In the genomic region with DNA sequence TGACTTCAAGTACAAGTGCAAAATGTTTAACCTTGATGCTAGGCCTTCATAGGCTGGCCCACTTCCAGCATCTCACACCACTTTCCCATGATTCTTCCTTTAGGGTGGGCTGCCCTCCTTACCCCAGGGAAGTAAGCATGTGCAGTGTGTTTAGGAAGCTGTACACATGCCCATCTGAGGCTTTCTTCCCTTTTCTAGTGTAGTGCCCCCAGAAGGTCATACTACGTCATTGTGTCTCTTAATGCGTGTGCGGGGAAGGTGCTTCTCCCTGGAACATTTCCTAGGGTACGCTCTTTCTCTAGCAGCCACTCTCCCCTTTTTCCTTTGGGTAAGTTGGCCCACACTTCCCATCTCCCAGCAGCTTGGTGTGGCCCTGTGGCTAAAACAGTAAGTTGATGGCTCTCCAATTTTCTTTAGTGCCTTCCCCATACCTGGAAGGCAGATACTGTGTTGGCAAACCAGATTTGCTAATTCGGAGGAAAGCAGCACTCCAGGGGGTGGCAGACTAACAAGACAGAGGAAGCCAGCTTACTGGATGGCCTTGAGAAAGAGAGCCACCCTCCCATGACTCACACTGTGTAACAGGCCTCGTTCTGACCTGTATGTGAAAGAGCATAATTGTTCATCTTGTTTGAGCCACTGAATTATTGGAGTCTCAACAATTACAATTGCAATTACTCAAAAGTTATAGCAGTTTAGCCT, we compare ENCODE assay signal across 10 cellular contexts. TPM values are rescaled to one million over a fixed set of nuclear protein-coding genes. Genes with fewer than 3 reads are reported as not detected.
DNase-seq lines count a peak whose midpoint lies in the region; ATAC-seq and TF ChIP-seq lines count a peak whose summit lies in the region.
"Had no signal": no experiment of that assay in that cellular context is flagged by ENCODE, and none has a peak within 500 bp of the region (broad histone marks: within the 10 kb centered on the region; RNA-seq: fewer than 3 reads in every experiment).

No MANE protein-coding gene starts in this region.

- no peak overlapping the region for H2BK15ac ChIP-seq in IMR-90 (ENCODE audit: low read depth, low read length)

- WGBS in IMR-90 (ENCODE audit: extremely low coverage in 2 of 2, insufficient read length in 1 of 2), 2 experiments = 80% methylated on average over 1 of the region's 6 CpGs; no CpG with 5 or more reads in 1 of the 2 experiments

- no peak overlapping the region for H3K14ac ChIP-seq in IMR-90 (replicated peaks; ENCODE audit: low read depth, low read length)

- 0 out of 2 replicates have a peak overlapping the region, but pooled peaks have one; percentile 2 for H4K5ac ChIP-seq in IMR-90 (ENCODE audit: low read depth, low read length)

- dilution Hi-C loops in IMR-90 (cut with HindIII; ENCODE audit: low sequenced_read_pairs, unreplicated experiment) = no loop called here

- no peak overlapping the region for H3K56ac ChIP-seq in IMR-90 (ENCODE audit: extremely low read depth, insufficient read depth, low read length)

- H3K4me1 ChIP-seq in IMR-90 (ENCODE audit: control insufficient read depth, insufficient read depth, low read length) = peaks cover 2% of the 10 kb centered on the region
- peaks cover 0 to 20% of the 10 kb centered on the region in 2 donors for H3K4me1 ChIP-seq in left lung

- H3K9me3 ChIP-seq in IMR-90 (ENCODE audit: control insufficient read depth, insufficient read depth, low read length) (no peaks in the 10 kb centered on the region), left lung (no peaks in the 10 kb centered on the region)

- no peaks in the 10 kb centered on the region for H3K36me3 Mint-ChIP-seq in activated T-helper 17 cell treated with anti-CD3 and anti-CD28 coated beads, Interleukin-2, amount 50 U/mL, for 72 hours (ENCODE audit: low read depth)
- H3K36me3 Mint-ChIP-seq in chondrocyte (ENCODE audit: low read depth) = no peaks in the 10 kb centered on the region
- H3K36me3 Mint-ChIP-seq: brain had no signal

- peaks cover 3% of the 10 kb centered on the region; the same call in 1 of the 2 replicates for H3K9me1 ChIP-seq in IMR-90 (ENCODE audit: insufficient read depth, low read length)

- peak; percentile 100 for ATAC-seq in IMR-90 (ENCODE audit: low read depth)
- ATAC-seq in activated T-helper 17 cell treated with anti-CD3 and anti-CD28 coated beads, Interleukin-2, amount 50 U/mL, for 72 hours (replicated peaks) = peak; percentile 66
- ATAC-seq in left lung = peak; percentile 79

- intact Hi-C loops in IMR-90 (cut with micrococcal nuclease) = no loop called here
- intact Hi-C loops in left lung (cut with DNase I) = no loop called here

- DNase-seq in AML-193 (lab: John Stamatoyannopoulos, UW) (peak; percentile 66 to 75), IMR-90 (peak; percentile 90), left lung (no peak), activated gamma-delta T cell treated with Interleukin-2 at 50 U/mL for 16 hours (no peak), chondrocyte (ENCODE audit: low spot score) (no peak)
- no peak for DNase-seq in activated effector memory CD4-positive, alpha-beta T cell treated with Interleukin-2 at 50 U/mL for 16 hours
- no peak for DNase-seq in activated CD4-positive, CD25-positive, alpha-beta regulatory T cell (lab: John Stamatoyannopoulos, UW)

- in situ Hi-C loops in IMR-90 (cut with MboI; ENCODE audit: low sequenced_read_pairs) = no loop called here

- no peak for TF ChIP-seq POLR2A in IMR-90 (IDR thresholded peaks at IDR 0.05; ENCODE audit: low read depth, low read length)

- H2BK120ac ChIP-seq in IMR-90 (ENCODE audit: low read depth, low read length) = no peak overlapping the region

- H3K23ac ChIP-seq in IMR-90 (ENCODE audit: low read depth, low read length) = no peak overlapping the region

- no peak overlapping the region for H3K4me2 ChIP-seq in IMR-90 (ENCODE audit: low read depth, low read length)

- POLR2A ChIA-PET in IMR-90 (lab: Charles Lee; ENCODE audit: unreplicated experiment) = no interaction called here

- H3K4me1 Mint-ChIP-seq in activated T-helper 17 cell treated with anti-CD3 and anti-CD28 coated beads, Interleukin-2, amount 50 U/mL, for 72 hours = no peaks in the 10 kb centered on the region
- peaks cover 6% of the 10 kb centered on the region for H3K4me1 Mint-ChIP-seq in chondrocyte (ENCODE audit: low read depth)

- peaks cover 11% of the 10 kb centered on the region for H3K27me3 Mint-ChIP-seq in activated T-helper 17 cell treated with anti-CD3 and anti-CD28 coated beads, Interleukin-2, amount 50 U/mL, for 72 hours
- H3K27me3 Mint-ChIP-seq in chondrocyte (ENCODE audit: low read depth) = peaks cover 2% of the 10 kb centered on the region

- H4K20me1 ChIP-seq in IMR-90 (ENCODE audit: insufficient read depth, low read length) = no peaks in the 10 kb centered on the region

- H4K91ac ChIP-seq in IMR-90 (ENCODE audit: insufficient read depth, low read depth, low read length) = no peak overlapping the region

- peak overlapping the region; percentile 80 for H2AFZ ChIP-seq in IMR-90 (replicated peaks; ENCODE audit: low read length, poor library complexity)

- H3K27ac ChIP-seq in IMR-90 (ENCODE audit: insufficient read depth, low read length) (no peak overlapping the region), left lung (peak overlapping the region in 1 of 2 donors; percentile 88)

- no peak overlapping the region for H3K4me3 Mint-ChIP-seq in activated T-helper 17 cell treated with anti-CD3 and anti-CD28 coated beads, Interleukin-2, amount 50 U/mL, for 72 hours
- H3K4me3 Mint-ChIP-seq in chondrocyte (ENCODE audit: unreplicated experiment) = no peak overlapping the region
- H3K4me3 Mint-ChIP-seq: brain had no signal

- H2BK20ac ChIP-seq in IMR-90 (ENCODE audit: low read depth, low read length) = no peak overlapping the region

- TF ChIP-seq CTCF in IMR-90 (conservative IDR thresholded peaks at IDR 0.05; ENCODE audit: low read depth, low read length) = 0 out of 2 replicates have a peak, but pooled peaks have one; percentile 14
- no peak for TF ChIP-seq CTCF in left lung (IDR thresholded peaks at IDR 0.05)
- no peak for TF ChIP-seq CTCF in chondrocyte (IDR thresholded peaks at IDR 0.05)

- H3K27me3 ChIP-seq in IMR-90 (ENCODE audit: control insufficient read depth, insufficient read depth, low read length) = no peaks in the 10 kb centered on the region; the same call in none of the 2 replicates
- H3K27me3 ChIP-seq in left lung = no peaks in the 10 kb centered on the region

- no peaks in the 10 kb centered on the region for H3K79me1 ChIP-seq in IMR-90 (ENCODE audit: low read depth in 1 of 2, low read length in 2 of 2)

- no peak overlapping the region for H3K18ac ChIP-seq in IMR-90 (ENCODE audit: low read depth, low read length)

- no peak overlapping the region for H3K4ac ChIP-seq in IMR-90 (ENCODE audit: low read depth, low read length)

- no peak overlapping the region for H2BK5ac ChIP-seq in IMR-90 (ENCODE audit: low read depth, low read length, poor library complexity, severe bottlenecking)

- H2AK9ac ChIP-seq in IMR-90 (replicated peaks; ENCODE audit: low read depth, low read length, poor library complexity) = no peak overlapping the region

- no peak overlapping the region for H3K27ac Mint-ChIP-seq in activated T-helper 17 cell treated with anti-CD3 and anti-CD28 coated beads, Interleukin-2, amount 50 U/mL, for 72 hours
- H3K27ac Mint-ChIP-seq in chondrocyte (ENCODE audit: unreplicated experiment) = no peak overlapping the region

- H3K9ac ChIP-seq in IMR-90 (ENCODE audit: low read depth, low read length) = no peak overlapping the region

- no peak overlapping the region for H3K4me3 ChIP-seq in IMR-90 (ENCODE audit: insufficient read depth, low read depth, low read length)
- no peak overlapping the region for H3K4me3 ChIP-seq in left lung
- H3K4me3 ChIP-seq: skin epidermis had no signal

- TF ChIP-seq RAD21 in IMR-90 (IDR thresholded peaks at IDR 0.05; ENCODE audit: low read length) = no peak

- no peak overlapping the region; the same call in 1 of the 2 replicates for H2AK5ac ChIP-seq in IMR-90 (ENCODE audit: low read depth, low read length)

- CTCF ChIA-PET in IMR-90 (lab: Yijun Ruan, JAX) = interaction anchor here (0.6 kb wide), 2 partner anchors 21 to 47 kb away, joined by 3 read pairs; no protein-coding TSS in a partner anchor

- no peaks in the 10 kb centered on the region for H3K9me3 Mint-ChIP-seq in activated T-helper 17 cell treated with anti-CD3 and anti-CD28 coated beads, Interleukin-2, amount 50 U/mL, for 72 hours
- no peaks in the 10 kb centered on the region for H3K9me3 Mint-ChIP-seq in chondrocyte (ENCODE audit: low read depth)
- H3K9me3 Mint-ChIP-seq: brain had no signal

- H4K8ac ChIP-seq in IMR-90 (ENCODE audit: low read depth in 2 of 2, low read length in 2 of 2) = peak overlapping the region; percentile 16; a peak in 1 of 4 replicates

- no peaks in the 10 kb centered on the region for H3K36me3 ChIP-seq in IMR-90 (ENCODE audit: control insufficient read depth, insufficient read depth, low read length)
- H3K36me3 ChIP-seq in left lung = no peaks in the 10 kb centered on the region

- BruUV-seq in IMR-90 (replicated peaks; lab: Mats Ljungman, UMichigan) = no TSS peak

RNA-seq across cellular contexts. Expression of a gene that starts 1.1 kb away (rescaled TPM):
- total RNA-seq in IMR-90 (2012; rRNA removed) (not detected in 2 replicates), left lung (not detected), chondrocyte (not detected in 3 replicates)
- not detected in 2 replicates for polyA plus RNA-seq in IMR-90 (2012; rRNA removed)
- polyA plus RNA-seq in IMR-90 (2012; cell fraction: cytosol; rRNA removed) = not detected in 2 replicates
- not detected in 2 replicates for polyA plus RNA-seq in IMR-90 (2012; cell fraction: nucleus; rRNA removed; ENCODE audit: low replicate concordance)
- total RNA-seq in activated T-helper 17 cell treated with anti-CD3 and anti-CD28 coated beads, Interleukin-2, amount 50 U/mL, for 72 hours = not detected

RNA-seq across cellular contexts. Expression of a gene that starts 6.7 kb away (rescaled TPM):
- total RNA-seq in IMR-90 (2012; rRNA removed) (16.8 and 23.3 TPM in 2 replicates), left lung (10 to 100 TPM; 33.1 to 38.8 TPM), chondrocyte (not detected in 3 replicates)
- 26.3 and 31.5 TPM in 2 replicates for polyA plus RNA-seq in IMR-90 (2012; rRNA removed)
- 8.6 and 20.8 TPM in 2 replicates for polyA plus RNA-seq in IMR-90 (2012; cell fraction: cytosol; rRNA removed)
- 2.9 and 16.4 TPM in 2 replicates for polyA plus RNA-seq in IMR-90 (2012; cell fraction: nucleus; rRNA removed; ENCODE audit: low replicate concordance)
- 10 to 100 TPM; 44.5 to 49.6 TPM for total RNA-seq in activated T-helper 17 cell treated with anti-CD3 and anti-CD28 coated beads, Interleukin-2, amount 50 U/mL, for 72 hours

RNA-seq across cellular contexts. Expression of a gene that starts 32.8 kb away (rescaled TPM):
- total RNA-seq in IMR-90 (2012; rRNA removed) = 16.8 and 32.2 TPM in 2 replicates
- 7.3 and 10.2 TPM in 2 replicates for polyA plus RNA-seq in IMR-90 (2012; rRNA removed)
- polyA plus RNA-seq in IMR-90 (2012; cell fraction: cytosol; rRNA removed) = 3.1 and 3.5 TPM in 2 replicates
- 2.0 and 9.7 TPM in 2 replicates for polyA plus RNA-seq in IMR-90 (2012; cell fraction: nucleus; rRNA removed; ENCODE audit: low replicate concordance)
- 10 to 100 TPM; 25.4 to 45.1 TPM for total RNA-seq in activated T-helper 17 cell treated with anti-CD3 and anti-CD28 coated beads, Interleukin-2, amount 50 U/mL, for 72 hours
- total RNA-seq in left lung = 10 to 100 TPM; 53.3 to 54.2 TPM
- 46.4 to 57.5 TPM (median 50.4 TPM) in 3 replicates for total RNA-seq in chondrocyte

RNA-seq across cellular contexts. Expression of a gene that starts 41.8 kb away (rescaled TPM):
- total RNA-seq in IMR-90 (2012; rRNA removed) (33.3 and 47.8 TPM in 2 replicates), left lung (10 to 100 TPM; 36.0 to 42.5 TPM), chondrocyte (30.4 to 45.6 TPM (median 31.1 TPM) in 3 replicates)
- polyA plus RNA-seq in IMR-90 (2012; rRNA removed) = 9.4 and 9.5 TPM in 2 replicates
- 0.80 and 1.4 TPM in 2 replicates for polyA plus RNA-seq in IMR-90 (2012; cell fraction: cytosol; rRNA removed)
- polyA plus RNA-seq in IMR-90 (2012; cell fraction: nucleus; rRNA removed; ENCODE audit: low replicate concordance) = 0.39 and 4.1 TPM in 2 replicates
- 10 to 100 TPM; 55.6 to 68.3 TPM for total RNA-seq in activated T-helper 17 cell treated with anti-CD3 and anti-CD28 coated beads, Interleukin-2, amount 50 U/mL, for 72 hours

RNA-seq across cellular contexts. Expression of a gene that starts 41.9 kb away (rescaled TPM):
- total RNA-seq in IMR-90 (2012; rRNA removed) (9.9 and 12.8 TPM in 2 replicates), left lung (10 to 100 TPM; 12.3 to 17.4 TPM), chondrocyte (15.7 to 19.5 TPM (median 16.1 TPM) in 3 replicates)
- polyA plus RNA-seq in IMR-90 (2012; rRNA removed) = 14.1 and 17.4 TPM in 2 replicates
- polyA plus RNA-seq in IMR-90 (2012; cell fraction: cytosol; rRNA removed) = 3.0 and 4.4 TPM in 2 replicates
- 11.1 and 75.5 TPM in 2 replicates for polyA plus RNA-seq in IMR-90 (2012; cell fraction: nucleus; rRNA removed; ENCODE audit: low replicate concordance)
- total RNA-seq in activated T-helper 17 cell treated with anti-CD3 and anti-CD28 coated beads, Interleukin-2, amount 50 U/mL, for 72 hours = 10 to 100 TPM; 21.9 to 29.8 TPM

Comparison
In these comparisons a context has a peak if more than half of its experiments do, and no peak if none do; other contexts are left out.
1. DNase-seq: peak in AML-193 (2 of 2) and IMR-90 (single experiment); none in left lung (0 of 2), activated effector memory CD4-positive, alpha-beta T cell treated with Interleukin-2 at 50 U/mL for 16 hours (single experiment), activated CD4-positive, CD25-positive, alpha-beta regulatory T cell (0 of 4), activated gamma-delta T cell treated with Interleukin-2 at 50 U/mL for 16 hours (single experiment) and chondrocyte (single experiment).
2. RNA of a gene that starts 6.7 kb away (total RNA-seq): 44.5 to 49.6 TPM in activated T-helper 17 cell treated with anti-CD3 and anti-CD28 coated beads, Interleukin-2, amount 50 U/mL, for 72 hours, 33.1 to 38.8 TPM in left lung and 16.8 to 23.3 TPM in IMR-90; not detected in chondrocyte; every median in the first group is over 10 times any median in the second.
3. Peak in every context shown above with its lines, with median percentiles within 50 percentile points of each other: ATAC-seq.